17 cellular contexts compared by ENCODE assay signal in genomic region chr5:61837788-61838187, GRCh38.
DNase-seq lines count a peak whose midpoint lies in the region; ATAC-seq, FAIRE-seq and TF ChIP-seq lines count a peak whose summit lies in the region.
"Had no signal": no experiment of that assay in that cellular context is flagged by ENCODE, and none has a peak within 500 bp of the region (broad histone marks: within the 10 kb centered on the region; RNA-seq: fewer than 3 reads in every experiment).

No MANE protein-coding gene starts in this region.

- no peak overlapping the region for H4K5ac ChIP-seq in mesendoderm (ENCODE audit: low read length)

- CTCF ChIA-PET in A549 (lab: Yijun Ruan, JAX) = interaction anchor here (0.8 kb wide), 1 partner anchor 20 kb away, joined by 3 read pairs; no protein-coding TSS in a partner anchor
- CTCF ChIA-PET in HEK293 (lab: Yijun Ruan, JAX) = no interaction called here

- no peak overlapping the region for H3K9ac ChIP-seq in kidney (ENCODE audit: low read length in 2 of 2)
- H3K9ac ChIP-seq in mesendoderm (ENCODE audit: low read length) = no peak overlapping the region

- no peak overlapping the region for H3K18ac ChIP-seq in mesendoderm (ENCODE audit: low read length)

- no peak for TF ChIP-seq EP300 in A549 (IDR thresholded peaks at IDR 0.05)

- TF ChIP-seq POLR2A in A549 (IDR thresholded peaks at IDR 0.05; ENCODE audit: low read length) = no peak

- no peaks in the 10 kb centered on the region for H3K27me3 ChIP-seq in mesendoderm (ENCODE audit: insufficient read depth, low read length, poor library complexity)

- H3K4me2 ChIP-seq in A549 (no peak overlapping the region), mesendoderm (ENCODE audit: low read length) (no peak overlapping the region)

- no peaks in the 10 kb centered on the region for H3K36me3 ChIP-seq in HEK293 (ENCODE audit: control insufficient read depth in 2 of 2, insufficient read depth in 1 of 2, low read length in 2 of 2)
- no peaks in the 10 kb centered on the region for H3K36me3 ChIP-seq in kidney (ENCODE audit: control insufficient read depth in 1 of 2, insufficient read depth in 2 of 2, low read length in 2 of 2)
- no peaks in the 10 kb centered on the region for H3K36me3 ChIP-seq in mesendoderm (ENCODE audit: control insufficient read depth, insufficient read depth, low read length)

- POLR2A ChIA-PET in A549 (lab: Yijun Ruan, JAX) = no interaction called here
- POLR2A ChIA-PET in HEK293 (lab: Yijun Ruan, JAX) = no interaction called here

- H3K23ac ChIP-seq in mesendoderm (ENCODE audit: low read length) = no peak overlapping the region

- H3K4me3 ChIP-seq in A549 (no peak overlapping the region), HEK293 (ENCODE audit: low read depth, low read length) (no peak overlapping the region), kidney (ENCODE audit: low read length in 2 of 2) (no peak overlapping the region), mesendoderm (ENCODE audit: low read length) (no peak overlapping the region)
- H3K4me3 ChIP-seq: K562 had no signal

- H3K27ac ChIP-seq in A549 (no peak overlapping the region), HEK293 (ENCODE audit: extremely low read depth, low read depth, low read length) (no peak overlapping the region), kidney (ENCODE audit: low read depth in 2 of 2, low read length in 2 of 2) (no peak overlapping the region), mesendoderm (ENCODE audit: low read depth, low read length) (no peak overlapping the region)

- no peak overlapping the region for H2BK15ac ChIP-seq in mesendoderm (replicated peaks; ENCODE audit: low read depth)

- H3K79me2 ChIP-seq in mesendoderm (ENCODE audit: control insufficient read depth, insufficient read depth, low read length) = no peaks in the 10 kb centered on the region

- no peak overlapping the region for H4K8ac ChIP-seq in mesendoderm (ENCODE audit: low read depth, low read length)

- intact Hi-C loops in kidney (cut with DNase I) = no loop called here

- H3K79me1 ChIP-seq in mesendoderm (ENCODE audit: low read length) = no peaks in the 10 kb centered on the region

- DNase-seq in A549 (ENCODE audit: low read depth in 1 of 2, low spot score in 1 of 2) = no peak
- peak; percentile 5 for DNase-seq in SW480 (ENCODE audit: low spot score)
- DNase-seq in kidney = no peak
- no peak for DNase-seq in activated gamma-delta T cell (lab: John Stamatoyannopoulos, UW)
- no peak for DNase-seq in mesendoderm
- DNase-seq: C1 segment of cervical spinal cord; CD4-positive, alpha-beta memory T cell; DND-41; GDM1; GOT3; H9 had no signal

- no peak for TF ChIP-seq CTCF in A549 (IDR thresholded peaks at IDR 0.05)
- TF ChIP-seq CTCF in HEK293 (tag by site-specific recombination; IDR thresholded peaks at IDR 0.05) = no peak
- TF ChIP-seq CTCF in kidney (IDR thresholded peaks at IDR 0.05; ENCODE audit: borderline replicate concordance, extremely low read depth, insufficient read depth) = no peak

- ATAC-seq in A549 = no peak
- no peak for ATAC-seq in HG03432 (IDR thresholded peaks at IDR 0.05; ENCODE audit: unreplicated experiment)
- ATAC-seq: K562 had no signal

- no peak overlapping the region for H2AK5ac ChIP-seq in mesendoderm (ENCODE audit: low read length)

- H3K9me3 ChIP-seq in A549 = no peaks in the 10 kb centered on the region
- no peaks in the 10 kb centered on the region for H3K9me3 ChIP-seq in HEK293 (ENCODE audit: control insufficient read depth, insufficient read depth, low read depth, low read length)
- no peaks in the 10 kb centered on the region for H3K9me3 ChIP-seq in kidney (ENCODE audit: control insufficient read depth in 1 of 2, low read length in 2 of 2)

- no peak for TF ChIP-seq RAD21 in A549 (conservative IDR thresholded peaks at IDR 0.05 in 1 of 2, IDR thresholded peaks at IDR 0.05 in 1 of 2)

- FAIRE-seq in A549 (lab: Jason Lieb, UNC) = no peak
- FAIRE-seq in kidney (lab: Jason Lieb, UNC) = peak; percentile 13
- FAIRE-seq: GM12892, GM19239, HTR-8/SVneo, K562 had no signal

- H3K4me1 ChIP-seq in A549 (no peaks in the 10 kb centered on the region), HEK293 (ENCODE audit: control insufficient read depth, insufficient read depth, low read length) (no peaks in the 10 kb centered on the region), kidney (ENCODE audit: control insufficient read depth in 1 of 2, insufficient read depth in 1 of 2, low read depth in 1 of 2, low read length in 2 of 2) (no peaks in the 10 kb centered on the region), mesendoderm (ENCODE audit: control insufficient read depth, low read depth, low read length) (peaks cover 2% of the 10 kb centered on the region)

- no peak overlapping the region for H3K4ac ChIP-seq in mesendoderm (ENCODE audit: low read depth, low read length)

- no peak overlapping the region for H2BK120ac ChIP-seq in mesendoderm (ENCODE audit: low read depth, low read length)

- H2BK5ac ChIP-seq in mesendoderm (ENCODE audit: low read length) = no peak overlapping the region

- H3K56ac ChIP-seq in mesendoderm (ENCODE audit: low read length) = no peak overlapping the region

TF ChIP-seq in A549, 52 proteins besides CTCF, POLR2A, EP300 and RAD21:
- no peak for TF ChIP-seq MAX (IDR thresholded peaks at IDR 0.05)
- no peak for TF ChIP-seq HOXB13 (CRISPR knock-in tag; IDR thresholded peaks at IDR 0.05; ENCODE audit: low read depth)
- TF ChIP-seq FOSL2 (IDR thresholded peaks at IDR 0.05) = no peak
- TF ChIP-seq FOSL2 (CRISPR knock-in tag; IDR thresholded peaks at IDR 0.05) = peak; percentile 64

TF ChIP-seq in HEK293, 187 proteins besides CTCF, POLR2A, EP300 and RAD21:
- 0 out of 2 replicates have a peak, but pooled peaks have one; percentile 35 for TF ChIP-seq SP7 (tag by site-specific recombination; IDR thresholded peaks at IDR 0.05)
- no peak for TF ChIP-seq ZNF248 (tag by site-specific recombination; IDR thresholded peaks at IDR 0.05)
TF ChIP-seq in HEK293: peak in this region for 1.
